Comparison of ENCODE assay signal across 7 cellular contexts in genomic region chr9:22452415-22453010, GRCh38. TPM values are rescaled to one million over a fixed set of nuclear protein-coding genes. Genes with fewer than 3 reads are reported as not detected.
A peak's percentile ranks its signal among the peaks of the same experiment; 100 is the strongest.
DNase-seq lines count a peak whose midpoint lies in the region; ATAC-seq and TF ChIP-seq lines count a peak whose summit lies in the region.

No MANE protein-coding gene starts in this region.

- H3K27me3 ChIP-seq in neuronal stem cell (ENCODE audit: control insufficient read depth in 3 of 3, insufficient read depth in 3 of 3, low read depth in 1 of 3, low read length in 3 of 3) = peaks cover 0 to 17% (median 0%) of the 10 kb centered on the region in 3 experiments

- H4K8ac ChIP-seq in neuronal stem cell (ENCODE audit: low read depth, low read length) = no peak overlapping the region

- peak; percentile 63 for ATAC-seq in HG02610 (IDR thresholded peaks at IDR 0.05; ENCODE audit: unreplicated experiment)

- no peak overlapping the region for H3K18ac ChIP-seq in neuronal stem cell (ENCODE audit: low read length)

- DNase-seq in GM12865 (ENCODE audit: low read depth) = peak; percentile 41
- DNase-seq in NCI-H446 (lab: John Stamatoyannopoulos, UW) = peak; percentile 71 to 76
- peak; percentile 47 for DNase-seq in activated naive CD4-positive, alpha-beta T cell treated with anti-CD3 and anti-CD28 coated beads, Interleukin-2, amount 50 U/mL, for 16 hours
- DNase-seq in iris pigment epithelial cell (ENCODE audit: low read depth) = peak; percentile 36
- DNase-seq in stimulated activated CD4-positive, alpha-beta T cell treated with anti-CD3 and anti-CD28 coated beads, Interleukin-4, amount 100 ng/mL, for 1 hour = peak; percentile 52
- no peak for DNase-seq in neuronal stem cell (ENCODE audit: low spot score)

- no peak overlapping the region for H3K4ac ChIP-seq in neuronal stem cell (ENCODE audit: low read length)

- TF ChIP-seq CTCF in GM12865 (IDR thresholded peaks at IDR 0.05; ENCODE audit: insufficient read depth, low read depth, low read length, missing control alignments) = peak; percentile 60

- no peak overlapping the region for H4K91ac ChIP-seq in neuronal stem cell (ENCODE audit: low read depth, low read length, poor library complexity)

- no peaks in the 10 kb centered on the region for H3K36me3 ChIP-seq in neuronal stem cell (replicated peaks in 1 of 2; ENCODE audit: control insufficient read depth in 2 of 2, insufficient read depth in 2 of 2, low read length in 2 of 2)

- H3K4me3 ChIP-seq in GM12865 (ENCODE audit: low read depth, low read length) (no peak overlapping the region), neuronal stem cell (ENCODE audit: low read length in 2 of 2) (no peak overlapping the region)

- no peak overlapping the region for H2AFZ ChIP-seq in neuronal stem cell (ENCODE audit: low read length)

- H3K27ac ChIP-seq in neuronal stem cell (replicated peaks; ENCODE audit: low read length) = no peak overlapping the region

- peaks cover 2% of the 10 kb centered on the region for H3K79me1 ChIP-seq in neuronal stem cell (ENCODE audit: low read depth, low read length)

- no peaks in the 10 kb centered on the region for H3K4me1 ChIP-seq in neuronal stem cell (ENCODE audit: control insufficient read depth in 2 of 2, insufficient read depth in 1 of 2, low read depth in 1 of 2, low read length in 2 of 2)

- H3K23ac ChIP-seq in neuronal stem cell (ENCODE audit: low read depth, low read length, poor library complexity) = no peak overlapping the region

- no peak overlapping the region for H2BK120ac ChIP-seq in neuronal stem cell (ENCODE audit: low read depth, low read length)

- H3K9me3 ChIP-seq in neuronal stem cell (replicated peaks in 1 of 2; ENCODE audit: control insufficient read depth in 2 of 2, insufficient read depth in 1 of 2, low read depth in 1 of 2, low read length in 2 of 2) = peaks cover 0 to 2% of the 10 kb centered on the region in 2 donors

- H3K14ac ChIP-seq in neuronal stem cell (ENCODE audit: low read length) = no peak overlapping the region

- no peak overlapping the region for H3K4me2 ChIP-seq in neuronal stem cell (ENCODE audit: insufficient read depth, low read length, poor library complexity, severe bottlenecking)

- no CpG with 5 or more reads among the region's 4 CpGs for WGBS in neuronal stem cell (ENCODE audit: extremely low coverage in 2 of 2, insufficient read length in 2 of 2, insufficient replicate concordance in 1 of 2), 2 donors

- no peak overlapping the region for H2AK5ac ChIP-seq in neuronal stem cell (ENCODE audit: low read depth, low read length)

- H2BK12ac ChIP-seq in neuronal stem cell (ENCODE audit: low read length) = no peak overlapping the region

- no peak overlapping the region for H2BK5ac ChIP-seq in neuronal stem cell (ENCODE audit: low read length)

- H3K9ac ChIP-seq in neuronal stem cell (ENCODE audit: low read depth, low read length, poor library complexity) = no peak overlapping the region

- no peak overlapping the region for H2BK15ac ChIP-seq in neuronal stem cell (ENCODE audit: low read length)

RNA-seq across cellular contexts. Expression of gene DMRTA1, which starts 5.9 kb away (rescaled TPM):
- polyA plus RNA-seq in neuronal stem cell (2013, experiment 1 of 2) = 12.4 TPM
- polyA plus RNA-seq in neuronal stem cell (2013, experiment 2 of 2) = 13.2 TPM
